8 cellular contexts compared by ENCODE assay signal in genomic region chr12:46372131-46372851, GRCh38. TPM values are rescaled to one million over a fixed set of nuclear protein-coding genes. Genes with fewer than 3 reads are reported as not detected.
DNase-seq lines count a peak whose midpoint lies in the region; ATAC-seq, FAIRE-seq and TF ChIP-seq lines count a peak whose summit lies in the region.

Gene SLC38A2 (minus strand): TSS chr12:46372773. CDS start chr12:46371293, 1,480 bp downstream.

- H3K4me1 ChIP-seq in IMR-90 (ENCODE audit: control insufficient read depth, insufficient read depth, low read length): peaks cover 10% of the 10 kb centered on the region
- H3K4me1 ChIP-seq in naive thymus-derived CD4-positive, alpha-beta T cell (ENCODE audit: control insufficient read depth in 2 of 2, insufficient read depth in 2 of 2, low read length in 2 of 2): peaks cover 41 to 44% of the 10 kb centered on the region in 2 donors

- H3K56ac ChIP-seq in IMR-90 (ENCODE audit: extremely low read depth, insufficient read depth, low read length): peak within 1 kb of the TSS; percentile 99

- peak within 1 kb of the TSS; percentile 86 for H3K4me2 ChIP-seq in IMR-90 (ENCODE audit: low read depth, low read length)

- H3K4me3 ChIP-seq in IMR-90 (ENCODE audit: insufficient read depth, low read depth, low read length): peak within 1 kb of the TSS; percentile 82
- peak within 1 kb of the TSS; percentile 87 for H3K4me3 ChIP-seq in naive thymus-derived CD4-positive, alpha-beta T cell (ENCODE audit: low read length)

- H3K27ac ChIP-seq in IMR-90 (ENCODE audit: insufficient read depth, low read length): peak within 1 kb of the TSS; percentile 94
- peak within 1 kb of the TSS; percentile 89 for H3K27ac ChIP-seq in naive thymus-derived CD4-positive, alpha-beta T cell (ENCODE audit: low read depth, low read length)

- POLR2A ChIA-PET in IMR-90 (lab: Charles Lee; ENCODE audit: unreplicated experiment): interaction anchor here (0.5 to 1.7 kb wide), 9 partner anchors 30 to 566 kb away, joined by 3 to 8 read pairs (median 4); no protein-coding TSS in a partner anchor
- POLR2A ChIA-PET in naive thymus-derived CD4-positive, alpha-beta T cell (lab: Charles Lee): interaction anchor here (0.6 to 3.5 kb wide), 23 partner anchors 8 to 1459 kb away, joined by 3 to 37 read pairs (median 6); partner anchors contain the start of genes SCAF11 and SLC38A1

- peak within 1 kb of the TSS; percentile 91 to 100 (median 99) for H3K27ac Mint-ChIP-seq in naive thymus-derived CD4-positive, alpha-beta T cell

- H2AFZ ChIP-seq in IMR-90 (replicated peaks; ENCODE audit: low read length, poor library complexity): peak within 1 kb of the TSS; percentile 83

- H3K4me3 Mint-ChIP-seq in naive thymus-derived CD4-positive, alpha-beta T cell: peak within 1 kb of the TSS; percentile 79 to 99 (median 96)

- H4K8ac ChIP-seq in IMR-90 (ENCODE audit: low read depth in 2 of 2, low read length in 2 of 2): peak within 1 kb of the TSS; percentile 94 to 98

- peak within 1 kb of the TSS; percentile 100 for H3K23ac ChIP-seq in IMR-90 (ENCODE audit: low read depth, low read length)

- H3K36me3 ChIP-seq in IMR-90 (ENCODE audit: control insufficient read depth, insufficient read depth, low read length): peaks cover 34% of the 10 kb centered on the region
- peaks cover 5 to 41% (median 16%) of the 10 kb centered on the region in 3 experiments for H3K36me3 ChIP-seq in naive thymus-derived CD4-positive, alpha-beta T cell (ENCODE audit: control insufficient read depth in 2 of 3, insufficient read depth in 3 of 3, low read length in 3 of 3)

- CTCF ChIA-PET in IMR-90 (lab: Yijun Ruan, JAX): no interaction called here
- CTCF ChIA-PET in naive thymus-derived CD4-positive, alpha-beta T cell (lab: Charles Lee): interaction anchor here (0.7 to 0.8 kb wide), 2 partner anchors 214 to 296 kb away, joined by 3 read pairs; no protein-coding TSS in a partner anchor

- peak within 1 kb of the TSS; percentile 97 for H3K9ac ChIP-seq in IMR-90 (ENCODE audit: low read depth, low read length)

- in situ Hi-C loops in IMR-90 (cut with MboI; ENCODE audit: low sequenced_read_pairs): loop anchor here (10.0 kb wide), 1 partner anchor 183 kb away; no protein-coding TSS in a partner anchor

- dilution Hi-C loops in IMR-90 (cut with HindIII; ENCODE audit: low sequenced_read_pairs, unreplicated experiment): no loop called here

- peak; percentile 100 for TF ChIP-seq POLR2A in IMR-90 (IDR thresholded peaks at IDR 0.05; ENCODE audit: low read depth, low read length)

- peak within 1 kb of the TSS; percentile 89 for H3K18ac ChIP-seq in IMR-90 (ENCODE audit: low read depth, low read length)

- H3K27me3 ChIP-seq in IMR-90 (ENCODE audit: control insufficient read depth, insufficient read depth, low read length): no peaks in the 10 kb centered on the region
- H3K27me3 ChIP-seq in naive thymus-derived CD4-positive, alpha-beta T cell (ENCODE audit: control insufficient read depth in 2 of 2, insufficient read depth in 2 of 2, low read length in 2 of 2): no peaks in the 10 kb centered on the region

- peaks cover 0 to 11% (median 0%) of the 10 kb centered on the region in 5 donors for H3K27me3 Mint-ChIP-seq in naive thymus-derived CD4-positive, alpha-beta T cell

- no peak for TF ChIP-seq CTCF in IMR-90 (conservative IDR thresholded peaks at IDR 0.05; ENCODE audit: low read depth, low read length)

- peak within 1 kb of the TSS; percentile 98 for H2AK5ac ChIP-seq in IMR-90 (ENCODE audit: low read depth, low read length)

- WGBS in IMR-90 (ENCODE audit: extremely low coverage in 2 of 2, insufficient read length in 1 of 2), 2 experiments: 0% methylated on average over 13 of the region's 77 CpGs; no CpG with 5 or more reads in 1 of the 2 experiments

- no peak for FAIRE-seq in RCC 7860 (lab: Jason Lieb, UNC)

- H2BK15ac ChIP-seq in IMR-90 (ENCODE audit: low read depth, low read length): peak within 1 kb of the TSS; percentile 95

- H3K9me3 Mint-ChIP-seq in naive thymus-derived CD4-positive, alpha-beta T cell: peaks cover 0 to 13% (median 0%) of the 10 kb centered on the region in 11 donors

- peak within 1 kb of the TSS; percentile 95 for H2BK120ac ChIP-seq in IMR-90 (ENCODE audit: low read depth, low read length)

- intact Hi-C loops in IMR-90 (cut with micrococcal nuclease): loop anchor here (2.0 to 5.0 kb wide), 8 partner anchors 60 to 650 kb away; no protein-coding TSS in a partner anchor
- intact Hi-C loops in naive thymus-derived CD4-positive, alpha-beta T cell (cut with micrococcal nuclease): loop anchor here (1.0 to 10.0 kb wide), 20 partner anchors 11 to 1335 kb away; partner anchors contain the start of genes RPAP3 (in 2 of the 2), ANO6 (in 1 of the 2) and SCAF11 (in 1 of the 2)

- H2BK5ac ChIP-seq in IMR-90 (ENCODE audit: low read depth, low read length, poor library complexity, severe bottlenecking): peak within 1 kb of the TSS; percentile 96

- peak; percentile 47 for TF ChIP-seq RAD21 in IMR-90 (IDR thresholded peaks at IDR 0.05; ENCODE audit: low read length)

- BruUV-seq in IMR-90 (replicated peaks; lab: Mats Ljungman, UMichigan): no TSS peak

- peaks cover 53% of the 10 kb centered on the region for H4K20me1 ChIP-seq in IMR-90 (ENCODE audit: insufficient read depth, low read length)

- H3K9me1 ChIP-seq in IMR-90 (ENCODE audit: insufficient read depth, low read length): peaks cover 3% of the 10 kb centered on the region

- no peaks in the 10 kb centered on the region for H3K9me3 ChIP-seq in IMR-90 (ENCODE audit: control insufficient read depth, insufficient read depth, low read length)
- H3K9me3 ChIP-seq in naive thymus-derived CD4-positive, alpha-beta T cell (ENCODE audit: control insufficient read depth in 2 of 3, low read length in 3 of 3): no peaks in the 10 kb centered on the region

- H3K79me1 ChIP-seq in IMR-90 (ENCODE audit: low read depth in 1 of 2, low read length in 2 of 2): peaks cover 11 to 39% of the 10 kb centered on the region in 2 experiments

- H2BK20ac ChIP-seq in IMR-90 (ENCODE audit: low read depth, low read length): peak within 1 kb of the TSS; percentile 98

- DNase-seq in DMS153 treated with DMSO at 0.1 percent for 48 hours (lab: John Stamatoyannopoulos, UW; ENCODE audit: unreplicated experiment): peak; percentile 86
- DNase-seq in IMR-90: peak; percentile 90
- DNase-seq in RCC 7860 (ENCODE audit: low spot score): peak; percentile 81
- DNase-seq in activated T-helper 1 cell treated with anti-CD3 and anti-CD28 coated beads, Interleukin-2, amount 50 U/mL, for 16 hours (ENCODE audit: low read depth in 1 of 2, low spot score in 1 of 2): peak; percentile 96 to 97
- peak; percentile 96 for DNase-seq in fibroblast of gingiva (ENCODE audit: low read depth)
- peak; percentile 95 to 98 (median 96) for DNase-seq in naive thymus-derived CD4-positive, alpha-beta T cell
- peak; percentile 96 for DNase-seq in stimulated activated naive CD4-positive, alpha-beta T cell treated with Interleukin-2 at 50 U/mL for 16 hours (lab: John Stamatoyannopoulos, UW)

- peak within 1 kb of the TSS; percentile 100 for H3K14ac ChIP-seq in IMR-90 (replicated peaks; ENCODE audit: low read depth, low read length)

- peaks cover 4 to 35% (median 27%) of the 10 kb centered on the region in 5 donors for H3K36me3 Mint-ChIP-seq in naive thymus-derived CD4-positive, alpha-beta T cell

- peak within 1 kb of the TSS; percentile 99 for H3K4ac ChIP-seq in IMR-90 (ENCODE audit: low read depth, low read length)

- peak within 1 kb of the TSS; percentile 98 for H4K91ac ChIP-seq in IMR-90 (ENCODE audit: insufficient read depth, low read depth, low read length)

- H4K5ac ChIP-seq in IMR-90 (ENCODE audit: low read depth, low read length): peak within 1 kb of the TSS; percentile 83

- peaks cover 33 to 68% (median 60%) of the 10 kb centered on the region in 7 donors for H3K4me1 Mint-ChIP-seq in naive thymus-derived CD4-positive, alpha-beta T cell

- peak within 1 kb of the TSS; percentile 97 for H2AK9ac ChIP-seq in IMR-90 (replicated peaks; ENCODE audit: low read depth, low read length, poor library complexity)

- peak; percentile 79 for ATAC-seq in GM21526 (IDR thresholded peaks at IDR 0.05; ENCODE audit: low FRiP score, unreplicated experiment)
- peak; percentile 83 for ATAC-seq in IMR-90 (ENCODE audit: low read depth)
- peak; percentile 96 for ATAC-seq in naive thymus-derived CD4-positive, alpha-beta T cell

TF ChIP-seq in IMR-90, 13 proteins besides CTCF, POLR2A, EP300 and RAD21:
- TF ChIP-seq RFX5 (IDR thresholded peaks at IDR 0.05; ENCODE audit: low read depth, low read length) (no peak), FOS (IDR thresholded peaks at IDR 0.05; ENCODE audit: low read depth, low read length) (0 out of 2 replicates have a peak, but pooled peaks have one; percentile 12), MAFK (IDR thresholded peaks at IDR 0.05; ENCODE audit: low read depth, low read length) (no peak; the same call in 1 of the 2 replicates), SMC3 (IDR thresholded peaks at IDR 0.05; ENCODE audit: low read depth, low read length) (no peak; the same call in 1 of the 2 replicates), BHLHE40 (IDR thresholded peaks at IDR 0.05; ENCODE audit: low read depth, low read length) (peak; percentile 66), MXI1 (IDR thresholded peaks at IDR 0.05; ENCODE audit: borderline replicate concordance, low read depth, low read length) (peak; percentile 96), CHD1 (IDR thresholded peaks at IDR 0.05; ENCODE audit: low read depth, low read length) (peak; percentile 98), MAZ (IDR thresholded peaks at IDR 0.05; ENCODE audit: borderline replicate concordance, low read depth, low read length) (peak; percentile 99)

RNA-seq across cellular contexts. Expression of gene SLC38A2, which starts in this region (rescaled TPM):
- 881 and 1,389 TPM in 2 replicates for total RNA-seq in IMR-90 (2012; rRNA removed)
- 213 and 313 TPM in 2 replicates for polyA plus RNA-seq in IMR-90 (2012; rRNA removed)
- polyA plus RNA-seq in IMR-90 (2012; cell fraction: cytosol; rRNA removed): 33.9 and 129 TPM in 2 replicates
- 118 and 947 TPM in 2 replicates for polyA plus RNA-seq in IMR-90 (2012; cell fraction: nucleus; rRNA removed; ENCODE audit: low replicate concordance)
- total RNA-seq in naive thymus-derived CD4-positive, alpha-beta T cell: 100 to 1,000 TPM; 157 to 269 (median 175) TPM
- 100 to 1,000 TPM in 1 of 2 donors, 10 to 100 TPM in 1; 61.5 to 122 TPM for polyA plus RNA-seq in naive thymus-derived CD4-positive, alpha-beta T cell

Comparison
In these comparisons a context has a peak if more than half of its experiments do, and no peak if none do; other contexts are left out.
1. Peak in every context shown above with its lines: DNase-seq, ATAC-seq, H3K4me3 ChIP-seq and H3K27ac ChIP-seq.